33 cellular contexts compared by ENCODE assay signal in the genomic region with DNA sequence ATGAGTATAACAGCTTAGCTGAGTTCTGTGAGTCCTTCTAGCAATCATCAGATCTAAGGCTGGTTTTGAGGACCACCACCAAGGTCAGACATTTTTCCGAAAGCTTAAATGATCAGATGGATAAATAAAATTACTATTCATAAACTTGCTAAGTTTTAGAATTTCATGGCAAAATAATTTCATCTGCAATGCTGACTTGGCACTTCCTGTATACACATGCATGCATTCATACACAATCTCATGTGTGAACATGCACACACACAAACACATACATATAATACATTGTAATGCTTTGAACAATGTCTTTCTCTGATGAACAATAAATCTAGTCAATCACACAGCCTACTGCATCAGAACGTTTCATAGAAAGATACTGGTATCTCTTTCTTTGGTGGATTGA.
DNase-seq lines count a peak whose midpoint lies in the region; ATAC-seq, FAIRE-seq and TF ChIP-seq lines count a peak whose summit lies in the region.
"Had no signal": no experiment of that assay in that cellular context is flagged by ENCODE, and none has a peak within 500 bp of the region (broad histone marks: within the 10 kb centered on the region; RNA-seq: fewer than 3 reads in every experiment).

No MANE protein-coding gene starts in this region.

- H2BK120ac ChIP-seq in IMR-90 (ENCODE audit: low read depth, low read length), result no peak overlapping the region

- no peak for ATAC-seq in HepG2
- ATAC-seq in right lobe of liver, result no peak
- ATAC-seq in A549, result no peak
- no peak for ATAC-seq in IMR-90 (ENCODE audit: low read depth)
- no peak for ATAC-seq in K562
- ATAC-seq: CD8-positive, alpha-beta T cell had no signal

- no peak overlapping the region for H3K27ac ChIP-seq in HepG2 (ENCODE audit: extremely low read length, insufficient read depth, low read length)
- H3K27ac ChIP-seq in right lobe of liver, result no peak overlapping the region
- H3K27ac ChIP-seq in A549, result no peak overlapping the region
- no peak overlapping the region for H3K27ac ChIP-seq in IMR-90 (ENCODE audit: insufficient read depth, low read length)
- no peak overlapping the region for H3K27ac ChIP-seq in K562 (ENCODE audit: extremely low read depth, low read depth, low read length)
- H3K27ac ChIP-seq: 22Rv1; BLaER1; BLaER1 treated with 17β-estradiol and CSF1 and Interleukin-3, amounts not matched to agents 10 nM and 100 nM; C4-2B had no signal

- TF ChIP-seq RAD21 in HepG2 (CRISPR knock-in tag; IDR thresholded peaks at IDR 0.05) (no peak), A549 (conservative IDR thresholded peaks at IDR 0.05 in 1 of 2, IDR thresholded peaks at IDR 0.05 in 1 of 2) (no peak), IMR-90 (IDR thresholded peaks at IDR 0.05; ENCODE audit: low read length) (no peak), K562 (CRISPR knock-in tag; conservative IDR thresholded peaks at IDR 0.05 in 1 of 2, IDR thresholded peaks at IDR 0.05 in 1 of 2) (no peak)

- H2AFZ ChIP-seq in HepG2 (ENCODE audit: low read length) (no peak overlapping the region), IMR-90 (replicated peaks; ENCODE audit: low read length, poor library complexity) (no peak overlapping the region), K562 (ENCODE audit: low read depth, low read length) (no peak overlapping the region)

- CTCF ChIA-PET in HepG2 (lab: Yijun Ruan, JAX; ENCODE audit: low intra/inter-chr PET ratio, low total read pairs), result no interaction called here
- CTCF ChIA-PET in A549 (lab: Yijun Ruan, JAX), result no interaction called here
- CTCF ChIA-PET in IMR-90 (lab: Yijun Ruan, JAX), result no interaction called here
- CTCF ChIA-PET in K562 (lab: Yijun Ruan, JAX; ENCODE audit: low intra/inter-chr PET ratio), result no interaction called here

- no peaks in the 10 kb centered on the region for H3K9me1 ChIP-seq in IMR-90 (ENCODE audit: insufficient read depth, low read length)
- no peaks in the 10 kb centered on the region for H3K9me1 ChIP-seq in K562 (ENCODE audit: control insufficient read depth, insufficient read depth, low read length)

- no TSS peak for BruUV-seq in HepG2 (replicated peaks; lab: Mats Ljungman, UMichigan)
- no TSS peak for BruUV-seq in IMR-90 (replicated peaks; lab: Mats Ljungman, UMichigan)
- no TSS peak for BruUV-seq in K562 (replicated peaks; lab: Mats Ljungman, UMichigan)

- H4K91ac ChIP-seq in IMR-90 (ENCODE audit: insufficient read depth, low read depth, low read length), result no peak overlapping the region

- H3K56ac ChIP-seq in IMR-90 (ENCODE audit: extremely low read depth, insufficient read depth, low read length), result no peak overlapping the region

- H3K79me2 ChIP-seq in HepG2 (ENCODE audit: insufficient read depth, low read length), result no peaks in the 10 kb centered on the region
- no peaks in the 10 kb centered on the region for H3K79me2 ChIP-seq in K562 (ENCODE audit: control insufficient read depth, insufficient read depth, low read length)

- POLR2A ChIA-PET in HepG2 (lab: Yijun Ruan, JAX), result no interaction called here
- POLR2A ChIA-PET in A549 (lab: Yijun Ruan, JAX), result no interaction called here
- POLR2A ChIA-PET in IMR-90 (lab: Charles Lee; ENCODE audit: unreplicated experiment), result no interaction called here
- POLR2A ChIA-PET in K562 (lab: Yijun Ruan, JAX), result no interaction called here

- no peak overlapping the region for H3K4ac ChIP-seq in IMR-90 (ENCODE audit: low read depth, low read length)

- dilution Hi-C loops in IMR-90 (cut with HindIII; ENCODE audit: low sequenced_read_pairs, unreplicated experiment), result no loop called here

- H3K4me3 ChIP-seq in HepG2 (replicated peaks in 1 of 3; ENCODE audit: insufficient read depth in 1 of 3, low read depth in 2 of 3, low read length in 3 of 3), result no peak overlapping the region
- H3K4me3 ChIP-seq in right lobe of liver, result no peak overlapping the region
- H3K4me3 ChIP-seq in A549, result no peak overlapping the region
- no peak overlapping the region for H3K4me3 ChIP-seq in IMR-90 (ENCODE audit: insufficient read depth, low read depth, low read length)
- no peak overlapping the region for H3K4me3 ChIP-seq in K562
- H3K4me3 ChIP-seq: BLaER1; BLaER1 treated with 17β-estradiol and CSF1 and Interleukin-3, amounts not matched to agents 10 nM and 100 nM had no signal

- no peak overlapping the region for H3K9ac ChIP-seq in HepG2 (ENCODE audit: insufficient read depth, low read depth, low read length)
- H3K9ac ChIP-seq in IMR-90 (ENCODE audit: low read depth, low read length), result no peak overlapping the region
- H3K9ac ChIP-seq in K562 (ENCODE audit: insufficient read depth in 1 of 2, low read depth in 2 of 2, low read length in 2 of 2), result no peak overlapping the region
- H3K9ac ChIP-seq: BLaER1; BLaER1 treated with 17β-estradiol and CSF1 and Interleukin-3, amounts not matched to agents 10 nM and 100 nM had no signal

- intact Hi-C loops in HepG2 (cut with micrococcal nuclease; ENCODE audit: unreplicated experiment) (no loop called here), right lobe of liver (cut with DNase I) (no loop called here), IMR-90 (cut with micrococcal nuclease) (no loop called here), K562 (cut with micrococcal nuclease) (no loop called here)

- FAIRE-seq in HepG2 (lab: Jason Lieb, UNC), result no peak
- no peak for FAIRE-seq in A549 (lab: Jason Lieb, UNC)
- FAIRE-seq in K562 (lab: Jason Lieb, UNC), result no peak
- FAIRE-seq: A204.1, D721Med, G401.6 had no signal

- no peak for DNase-seq in HepG2 (ENCODE audit: low spot score)
- no peak for DNase-seq in right lobe of liver
- DNase-seq in A549 (ENCODE audit: low read depth in 1 of 2, low spot score in 1 of 2), result no peak
- no peak for DNase-seq in IMR-90
- DNase-seq in K562 (ENCODE audit: extremely low read depth in 1 of 4, low spot score in 3 of 4), result no peak
- DNase-seq in NCI-H1417 treated with DMSO at 0.1 percent for 48 hours (lab: John Stamatoyannopoulos, UW), result no peak
- DNase-seq in EL, result no peak
- no peak for DNase-seq in DMS53 (lab: John Stamatoyannopoulos, UW)
- DNase-seq: 8988T; ACHN; AML-193; BE2C; C1 segment of cervical spinal cord; Caco-2; Calu3; CD4-positive, alpha-beta memory T cell; CD4-positive, alpha-beta T cell; CD4-positive, CD25-positive, alpha-beta regulatory T cell; CD8-positive, alpha-beta memory T cell; CD8-positive, alpha-beta T cell; COR-L47; DMS 273 treated with DMSO at 0.1 percent for 48 hours; DMS153; DMS79; DMS79 treated with DMSO at 0.1 percent for 48 hours; DND-41 had no signal

- H2BK5ac ChIP-seq in IMR-90 (ENCODE audit: low read depth, low read length, poor library complexity, severe bottlenecking), result no peak overlapping the region

- H3K14ac ChIP-seq in IMR-90 (replicated peaks; ENCODE audit: low read depth, low read length), result no peak overlapping the region

- H2BK20ac ChIP-seq in IMR-90 (ENCODE audit: low read depth, low read length), result no peak overlapping the region

- H3K36me3 ChIP-seq in HepG2 (replicated peaks in 1 of 2; ENCODE audit: control insufficient read depth in 1 of 2, insufficient read depth in 2 of 2, low read length in 2 of 2) (no peaks in the 10 kb centered on the region), right lobe of liver (no peaks in the 10 kb centered on the region), IMR-90 (ENCODE audit: control insufficient read depth, insufficient read depth, low read length) (no peaks in the 10 kb centered on the region), K562 (ENCODE audit: control insufficient read depth, insufficient read depth, low read length) (no peaks in the 10 kb centered on the region)
- H3K36me3 ChIP-seq: BE2C; BLaER1; BLaER1 treated with 17β-estradiol and CSF1 and Interleukin-3, amounts not matched to agents 10 nM and 100 nM had no signal

- H4K5ac ChIP-seq in IMR-90 (ENCODE audit: low read depth, low read length), result no peak overlapping the region

- no peak for TF ChIP-seq POLR2A in HepG2 (IDR thresholded peaks at IDR 0.05; ENCODE audit: insufficient read depth in 1 of 2, low read depth in 2 of 2, low read length in 2 of 2)
- TF ChIP-seq POLR2A in right lobe of liver (IDR thresholded peaks at IDR 0.05), result no peak
- no peak for TF ChIP-seq POLR2A in A549 (IDR thresholded peaks at IDR 0.05; ENCODE audit: low read length)
- TF ChIP-seq POLR2A in IMR-90 (IDR thresholded peaks at IDR 0.05; ENCODE audit: low read depth, low read length), result no peak
- TF ChIP-seq POLR2A in K562 (conservative IDR thresholded peaks at IDR 0.05), result no peak

- H3K23ac ChIP-seq in IMR-90 (ENCODE audit: low read depth, low read length), result no peak overlapping the region

- TF ChIP-seq CTCF in HepG2 (CRISPR knock-in tag; IDR thresholded peaks at IDR 0.05), result no peak
- no peak for TF ChIP-seq CTCF in right lobe of liver (IDR thresholded peaks at IDR 0.05)
- TF ChIP-seq CTCF in A549 (IDR thresholded peaks at IDR 0.05), result no peak
- no peak for TF ChIP-seq CTCF in IMR-90 (conservative IDR thresholded peaks at IDR 0.05; ENCODE audit: low read depth, low read length)
- TF ChIP-seq CTCF in K562 (IDR thresholded peaks at IDR 0.05 in 2 of 3, conservative IDR thresholded peaks at IDR 0.05 in 1 of 3; ENCODE audit: insufficient read depth in 2 of 3, low read depth in 1 of 3, low read length in 3 of 3), result no peak

- no peaks in the 10 kb centered on the region for H4K20me1 ChIP-seq in HepG2 (ENCODE audit: insufficient read depth, low read length)
- H4K20me1 ChIP-seq in IMR-90 (ENCODE audit: insufficient read depth, low read length), result no peaks in the 10 kb centered on the region
- no peaks in the 10 kb centered on the region for H4K20me1 ChIP-seq in K562 (replicated peaks; ENCODE audit: control insufficient read depth, insufficient read depth, low read length)
- H4K20me1 ChIP-seq: BLaER1; BLaER1 treated with 17β-estradiol and CSF1 and Interleukin-3, amounts not matched to agents 10 nM and 100 nM had no signal

- in situ Hi-C loops in HepG2 (cut with HindIII; ENCODE audit: extremely low pct_ligation_motif_present, low pct_unique_long_range_greater_than_20kb) (no loop called here), IMR-90 (cut with MboI; ENCODE audit: low sequenced_read_pairs) (no loop called here), K562 (cut with MboI) (no loop called here)

- no peak overlapping the region for H2AK5ac ChIP-seq in IMR-90 (ENCODE audit: low read depth, low read length)

- H3K27me3 ChIP-seq in HepG2 (ENCODE audit: control insufficient read depth in 1 of 2, insufficient read depth in 2 of 2, low read length in 2 of 2) (no peaks in the 10 kb centered on the region), right lobe of liver (no peaks in the 10 kb centered on the region), IMR-90 (ENCODE audit: control insufficient read depth, insufficient read depth, low read length) (no peaks in the 10 kb centered on the region), K562 (ENCODE audit: control insufficient read depth in 2 of 2, insufficient read depth in 2 of 2, low read length in 2 of 2) (no peaks in the 10 kb centered on the region)
- H3K27me3 ChIP-seq: BE2C; BLaER1; BLaER1 treated with 17β-estradiol and CSF1 and Interleukin-3, amounts not matched to agents 10 nM and 100 nM had no signal

- no peak overlapping the region for H2BK15ac ChIP-seq in IMR-90 (ENCODE audit: low read depth, low read length)

- H4K8ac ChIP-seq in IMR-90 (ENCODE audit: low read depth in 2 of 2, low read length in 2 of 2), result no peak overlapping the region

- 2% methylated on average over 2 of the region's 2 CpGs for WGBS in HepG2 (ENCODE audit: low lambda C conversion rate)
- WGBS in right lobe of liver (ENCODE audit: insufficient coverage, low coverage, low lambda C conversion rate, missing lambda C conversion rate), result 42% methylated on average over 2 of the region's 2 CpGs
- 15% methylated on average over 2 of the region's 2 CpGs for whole genome bisulfite sequencing in A549 (ENCODE audit: missing lambda C conversion rate)
- WGBS in IMR-90 (ENCODE audit: extremely low coverage in 2 of 2, insufficient read length in 1 of 2), 2 experiments, result no CpG with 5 or more reads among the region's 2 CpGs
- WGBS in K562 (ENCODE audit: insufficient coverage, low coverage, missing lambda C conversion rate), result 0% methylated on average over 2 of the region's 2 CpGs

- no peaks in the 10 kb centered on the region for H3K79me1 ChIP-seq in IMR-90 (ENCODE audit: low read depth in 1 of 2, low read length in 2 of 2)

- H3K18ac ChIP-seq in IMR-90 (ENCODE audit: low read depth, low read length), result no peak overlapping the region

- no peaks in the 10 kb centered on the region for H3K9me3 ChIP-seq in HepG2 (ENCODE audit: low read length)
- no peaks in the 10 kb centered on the region for H3K9me3 ChIP-seq in right lobe of liver
- H3K9me3 ChIP-seq in A549, result no peaks in the 10 kb centered on the region
- H3K9me3 ChIP-seq in IMR-90 (ENCODE audit: control insufficient read depth, insufficient read depth, low read length), result no peaks in the 10 kb centered on the region
- no peaks in the 10 kb centered on the region; the same call in 1 of the 2 replicates for H3K9me3 ChIP-seq in K562 (replicated peaks; ENCODE audit: control insufficient read depth, insufficient read depth, low read depth, low read length)
- H3K9me3 ChIP-seq: BE2C, BLaER1, Caco-2 had no signal

- no peak overlapping the region for H2AK9ac ChIP-seq in IMR-90 (replicated peaks; ENCODE audit: low read depth, low read length, poor library complexity)

- TF ChIP-seq EP300 in HepG2 (IDR thresholded peaks at IDR 0.05; ENCODE audit: low read depth in 2 of 2, low read length in 2 of 2), result no peak
- no peak for TF ChIP-seq EP300 in HepG2 (CRISPR knock-in tag; IDR thresholded peaks at IDR 0.05; ENCODE audit: borderline replicate concordance)
- no peak for TF ChIP-seq EP300 in A549 (IDR thresholded peaks at IDR 0.05)
- TF ChIP-seq EP300 in K562 (IDR thresholded peaks at IDR 0.05; ENCODE audit: low read length), result no peak

- H3K4me2 ChIP-seq in HepG2 (ENCODE audit: low read depth, low read length) (no peak overlapping the region), A549 (no peak overlapping the region), IMR-90 (ENCODE audit: low read depth, low read length) (no peak overlapping the region), K562 (ENCODE audit: insufficient read depth, low read length) (no peak overlapping the region)
- H3K4me2 ChIP-seq: BLaER1; BLaER1 treated with 17β-estradiol and CSF1 and Interleukin-3, amounts not matched to agents 10 nM and 100 nM had no signal

- H3K4me1 ChIP-seq in HepG2 (ENCODE audit: insufficient read depth, low read length) (no peaks in the 10 kb centered on the region), right lobe of liver (no peaks in the 10 kb centered on the region), A549 (no peaks in the 10 kb centered on the region), IMR-90 (ENCODE audit: control insufficient read depth, insufficient read depth, low read length) (no peaks in the 10 kb centered on the region), K562 (replicated peaks in 1 of 2; ENCODE audit: control insufficient read depth in 2 of 2, insufficient read depth in 2 of 2, low read length in 2 of 2) (no peaks in the 10 kb centered on the region)
- H3K4me1 ChIP-seq: BE2C; BLaER1; BLaER1 treated with 17β-estradiol and CSF1 and Interleukin-3, amounts not matched to agents 10 nM and 100 nM; Caco-2 had no signal

Comparison
In these comparisons a context has a peak if more than half of its experiments do, and no peak if none do; other contexts are left out.
1. Of the 241 proteins assayed by ChIP-seq in both HepG2 and K562: peak only in HepG2: none; only in K562: none; in both: MAFF and MAFK; in neither: 239.